12 cellular contexts compared by ENCODE assay signal in the genomic region with DNA sequence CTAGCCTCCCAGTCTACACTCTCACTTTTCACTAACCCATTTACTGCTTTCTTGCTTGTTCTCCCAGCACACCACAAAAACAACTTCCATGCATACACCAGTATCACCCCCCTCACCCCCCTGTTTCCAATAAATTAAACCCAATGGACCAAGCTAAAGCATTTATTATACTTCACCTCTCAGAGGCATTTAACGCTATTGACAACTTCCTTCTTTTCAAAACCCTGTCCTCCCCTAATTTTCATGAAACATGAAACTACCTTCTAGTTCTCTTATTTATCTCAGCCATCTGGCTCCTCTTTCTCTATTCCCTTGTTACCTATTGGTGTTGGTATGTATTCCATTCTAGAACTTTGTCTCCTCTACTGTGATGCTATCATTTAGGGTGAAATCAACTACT. TPM values are rescaled to one million over a fixed set of nuclear protein-coding genes. Genes with fewer than 3 reads are reported as not detected.
DNase-seq lines count a peak whose midpoint lies in the region; ATAC-seq and TF ChIP-seq lines count a peak whose summit lies in the region.
"Had no signal": no experiment of that assay in that cellular context is flagged by ENCODE, and none has a peak within 500 bp of the region (broad histone marks: within the 10 kb centered on the region; RNA-seq: fewer than 3 reads in every experiment).

No MANE protein-coding gene starts in this region.

- peaks cover 3% of the 10 kb centered on the region for H3K36me3 ChIP-seq in CD8-positive, alpha-beta memory T cell (ENCODE audit: insufficient read depth, low read length)
- H3K36me3 ChIP-seq in Loucy (ENCODE audit: insufficient read depth, low read length), result peaks cover 48% of the 10 kb centered on the region

- POLR2A ChIA-PET in CD8-positive, alpha-beta memory T cell (lab: Charles Lee), result interaction anchor here (0.6 to 4.1 kb wide), 2 partner anchors 10 to 70 kb away, joined by 4 to 46 read pairs; no protein-coding TSS in a partner anchor

- no peaks in the 10 kb centered on the region for H3K27me3 Mint-ChIP-seq in CD8-positive, alpha-beta memory T cell
- H3K27me3 Mint-ChIP-seq in activated naive CD8-positive, alpha-beta T cell treated with anti-CD3 and anti-CD28 coated beads for 36 hours, result no peaks in the 10 kb centered on the region

- peak overlapping the region; percentile 68 for H3K4me2 ChIP-seq in Loucy (ENCODE audit: low read depth, low read length, poor library complexity, severe bottlenecking)

- no peak overlapping the region for H2AFZ ChIP-seq in Loucy (ENCODE audit: low read length)

- H3K27me3 ChIP-seq in CD8-positive, alpha-beta memory T cell (ENCODE audit: insufficient read depth, low read length, poor library complexity, severe bottlenecking), result no peaks in the 10 kb centered on the region
- no peaks in the 10 kb centered on the region for H3K27me3 ChIP-seq in Loucy (ENCODE audit: insufficient read depth, low read length, poor library complexity, severe bottlenecking)

- no peak for TF ChIP-seq CTCF in Loucy (conservative IDR thresholded peaks at IDR 0.05; ENCODE audit: low read length)

- H3K4me1 ChIP-seq in CD8-positive, alpha-beta memory T cell (ENCODE audit: insufficient read depth, low read length), result peaks cover 96% of the 10 kb centered on the region
- peaks cover 95% of the 10 kb centered on the region for H3K4me1 ChIP-seq in Loucy (ENCODE audit: insufficient read depth, low read length, poor library complexity, severe bottlenecking)

- CTCF ChIA-PET in CD8-positive, alpha-beta memory T cell (lab: Charles Lee), result interaction anchor here (1.2 to 2.3 kb wide), 4 partner anchors 10 to 50 kb away, joined by 3 to 9 read pairs (median 4); no protein-coding TSS in a partner anchor

- no peaks in the 10 kb centered on the region for H3K9me2 ChIP-seq in Loucy (replicated peaks; ENCODE audit: low read depth, low read length)

- peak overlapping the region; percentile 76 to 96 (median 89) for H3K27ac Mint-ChIP-seq in CD8-positive, alpha-beta memory T cell
- peak overlapping the region; percentile 84 for H3K27ac Mint-ChIP-seq in activated naive CD8-positive, alpha-beta T cell treated with anti-CD3 and anti-CD28 coated beads for 36 hours

- ATAC-seq in GM19463 (IDR thresholded peaks at IDR 0.05; ENCODE audit: unreplicated experiment) (peak; percentile 37), GM19328 (IDR thresholded peaks at IDR 0.05; ENCODE audit: unreplicated experiment) (no peak), GM21515 (IDR thresholded peaks at IDR 0.05; ENCODE audit: unreplicated experiment) (no peak)

- no peaks in the 10 kb centered on the region for H3K9me3 ChIP-seq in CD8-positive, alpha-beta memory T cell (ENCODE audit: low read length)
- H3K9me3 ChIP-seq in Loucy (ENCODE audit: insufficient read depth, low read depth, low read length), result no peaks in the 10 kb centered on the region

- DNase-seq in CD8-positive, alpha-beta memory T cell, result no peak
- DNase-seq in activated naive CD8-positive, alpha-beta T cell treated with anti-CD3 and anti-CD28 coated beads for 36 hours, result no peak
- DNase-seq in NCI-H345 treated with DMSO at 0.1 percent for 48 hours (lab: John Stamatoyannopoulos, UW; ENCODE audit: unreplicated experiment), result no peak
- no peak for DNase-seq in effector CD4-positive, alpha-beta T cell
- DNase-seq: HCEC 1CT, NCI-H1105 treated with DMSO at 0.1 percent for 48 hours had no signal

- peaks cover 23% of the 10 kb centered on the region for H3F3A ChIP-seq in Loucy (ENCODE audit: low read depth)

- H3K4me3 ChIP-seq in CD8-positive, alpha-beta memory T cell (ENCODE audit: low read length), result peak overlapping the region; percentile 14
- peak overlapping the region; percentile 39 for H3K4me3 ChIP-seq in Loucy (ENCODE audit: low read length, poor library complexity, severe bottlenecking)
- H3K4me3 ChIP-seq: skin epidermis had no signal

- peaks cover 28 to 80% (median 28%) of the 10 kb centered on the region in 3 donors for H3K36me3 Mint-ChIP-seq in CD8-positive, alpha-beta memory T cell
- H3K36me3 Mint-ChIP-seq in activated naive CD8-positive, alpha-beta T cell treated with anti-CD3 and anti-CD28 coated beads for 36 hours, result peaks cover 69% of the 10 kb centered on the region

- no peak overlapping the region for H3K27ac ChIP-seq in CD8-positive, alpha-beta memory T cell (ENCODE audit: low read depth, low read length)

- peak overlapping the region; percentile 19 to 79 (median 63) for H3K4me3 Mint-ChIP-seq in CD8-positive, alpha-beta memory T cell
- H3K4me3 Mint-ChIP-seq in activated naive CD8-positive, alpha-beta T cell treated with anti-CD3 and anti-CD28 coated beads for 36 hours, result peak overlapping the region; percentile 1

- peaks cover 99% of the 10 kb centered on the region for H3K79me2 ChIP-seq in Loucy (ENCODE audit: insufficient read depth, low read length)

- H4K20me1 ChIP-seq in Loucy (ENCODE audit: insufficient read depth, low read length, poor library complexity, severe bottlenecking), result peaks cover 36% of the 10 kb centered on the region

- peak overlapping the region; percentile 7 for H3K9ac ChIP-seq in Loucy (ENCODE audit: low read depth, low read length, poor library complexity, severe bottlenecking)

- H3K4me1 Mint-ChIP-seq in CD8-positive, alpha-beta memory T cell, result peaks cover 85 to 100% (median 99%) of the 10 kb centered on the region in 3 donors
- peaks cover 80% of the 10 kb centered on the region for H3K4me1 Mint-ChIP-seq in activated naive CD8-positive, alpha-beta T cell treated with anti-CD3 and anti-CD28 coated beads for 36 hours

- no peaks in the 10 kb centered on the region for H3K9me3 Mint-ChIP-seq in CD8-positive, alpha-beta memory T cell
- H3K9me3 Mint-ChIP-seq in activated naive CD8-positive, alpha-beta T cell treated with anti-CD3 and anti-CD28 coated beads for 36 hours, result peaks cover 1% of the 10 kb centered on the region

RNA-seq across cellular contexts. Expression of gene PTPRC, which starts 32.3 kb away (rescaled TPM):
- total RNA-seq in CD8-positive, alpha-beta memory T cell, result 100 to 1,000 TPM; 311 to 319 TPM
- polyA plus RNA-seq in CD8-positive, alpha-beta memory T cell, result 1,381 TPM
- total RNA-seq in activated naive CD8-positive, alpha-beta T cell treated with anti-CD3 and anti-CD28 coated beads for 36 hours, result 100 to 1,000 TPM; 421 to 422 TPM
- polyA plus RNA-seq: keratinocyte had no signal
